8 cellular contexts compared by ENCODE assay signal in genomic region chr15:67080900-67081431, GRCh38. TPM values are rescaled to one million over a fixed set of nuclear protein-coding genes. Genes with fewer than 3 reads are reported as not detected.
DNase-seq lines count a peak whose midpoint lies in the region; ATAC-seq and TF ChIP-seq lines count a peak whose summit lies in the region.

No MANE protein-coding gene starts in this region.

- peaks cover 99% of the 10 kb centered on the region for H3K4me1 Mint-ChIP-seq in activated B cell treated with CpG ODN at 0.5 μM for 24 hours
- H3K4me1 Mint-ChIP-seq in natural killer cell treated with Interleukin-12 subunit alpha and Interleukin-12 subunit beta and Interleukin-15 and Interleukin-18, amount 100 ng/mL, for 72 hours (ENCODE audit: low read depth in 2 of 2) = peaks cover 72 to 78% of the 10 kb centered on the region in 2 donors

- CTCF ChIA-PET in activated B cell treated with CpG ODN at 0.5 μM for 24 hours (lab: Charles Lee) = interaction anchor here (0.6 to 7.8 kb wide), 20 partner anchors 10 to 352 kb away, joined by 3 to 70 read pairs (median 6); partner anchors contain the start of gene SMAD3

- H3K14ac ChIP-seq in neuronal stem cell (ENCODE audit: low read length) = no peak overlapping the region

- no peaks in the 10 kb centered on the region for H3K9me3 Mint-ChIP-seq in activated B cell treated with CpG ODN at 0.5 μM for 24 hours
- no peaks in the 10 kb centered on the region for H3K9me3 Mint-ChIP-seq in natural killer cell treated with Interleukin-12 subunit alpha and Interleukin-12 subunit beta and Interleukin-15 and Interleukin-18, amount 100 ng/mL, for 72 hours

- no peak overlapping the region for H2BK5ac ChIP-seq in neuronal stem cell (ENCODE audit: low read length)

- H3K27me3 Mint-ChIP-seq in activated B cell treated with CpG ODN at 0.5 μM for 24 hours = no peaks in the 10 kb centered on the region
- H3K27me3 Mint-ChIP-seq in natural killer cell treated with Interleukin-12 subunit alpha and Interleukin-12 subunit beta and Interleukin-15 and Interleukin-18, amount 100 ng/mL, for 72 hours = no peaks in the 10 kb centered on the region

- H3K18ac ChIP-seq in neuronal stem cell (ENCODE audit: low read length) = no peak overlapping the region

- peak overlapping the region; percentile 95 for H3K27ac Mint-ChIP-seq in activated B cell treated with CpG ODN at 0.5 μM for 24 hours
- H3K27ac Mint-ChIP-seq in natural killer cell treated with Interleukin-12 subunit alpha and Interleukin-12 subunit beta and Interleukin-15 and Interleukin-18, amount 100 ng/mL, for 72 hours = peak overlapping the region; percentile 77 to 78

- no peak overlapping the region for H3K4ac ChIP-seq in neuronal stem cell (ENCODE audit: low read length)

- ATAC-seq in GM21367 (IDR thresholded peaks at IDR 0.05; ENCODE audit: unreplicated experiment) = peak; percentile 36
- peak; percentile 70 for ATAC-seq in activated B cell treated with CpG ODN at 0.5 μM for 24 hours (ENCODE audit: low read depth)
- ATAC-seq in natural killer cell treated with Interleukin-12 subunit alpha and Interleukin-12 subunit beta and Interleukin-15 and Interleukin-18, amount 100 ng/mL, for 72 hours = peak in 1 of 2 donors; percentile 61

- no peak overlapping the region for H2BK15ac ChIP-seq in neuronal stem cell (ENCODE audit: low read length)

- peaks cover 11% of the 10 kb centered on the region for H3K79me1 ChIP-seq in neuronal stem cell (ENCODE audit: low read depth, low read length)

- H3K9me3 ChIP-seq in neuronal stem cell (replicated peaks in 1 of 2; ENCODE audit: control insufficient read depth in 2 of 2, insufficient read depth in 1 of 2, low read depth in 1 of 2, low read length in 2 of 2) = peaks cover 0 to 7% of the 10 kb centered on the region in 2 donors

- H3K9ac ChIP-seq in neuronal stem cell (ENCODE audit: low read depth, low read length, poor library complexity) = no peak overlapping the region

- DNase-seq in COLO829 (ENCODE audit: low spot score) (peak; percentile 48), HUDEP-2 (lab: John Stamatoyannopoulos, UW; ENCODE audit: unreplicated experiment in 76 of 76) (peak in 67 of 76 experiments; percentile 15 to 75 (median 49)), activated B cell treated with CpG ODN at 0.5 μM for 24 hours (peak; percentile 69), epithelial cell of prostate (ENCODE audit: low read depth, low spot score) (no peak), GOT3 (lab: John Stamatoyannopoulos, UW) (no peak), neuronal stem cell (ENCODE audit: low spot score) (no peak)
- no peak for DNase-seq in natural killer cell treated with Interleukin-12 subunit alpha and Interleukin-12 subunit beta and Interleukin-15 and Interleukin-18, amount 100 ng/mL, for 72 hours (ENCODE audit: low spot score)

- H3K36me3 Mint-ChIP-seq in activated B cell treated with CpG ODN at 0.5 μM for 24 hours (ENCODE audit: low read depth) = peaks cover 28% of the 10 kb centered on the region
- no peaks in the 10 kb centered on the region for H3K36me3 Mint-ChIP-seq in natural killer cell treated with Interleukin-12 subunit alpha and Interleukin-12 subunit beta and Interleukin-15 and Interleukin-18, amount 100 ng/mL, for 72 hours

- no peak overlapping the region for H2AK5ac ChIP-seq in neuronal stem cell (ENCODE audit: low read depth, low read length)

- no peak overlapping the region for H2BK12ac ChIP-seq in neuronal stem cell (ENCODE audit: low read length)

- no peak overlapping the region for H3K4me3 ChIP-seq in neuronal stem cell (ENCODE audit: low read length in 2 of 2)

- no CpG with 5 or more reads among the region's 10 CpGs for WGBS in neuronal stem cell (ENCODE audit: extremely low coverage in 2 of 2, insufficient read length in 2 of 2, insufficient replicate concordance in 1 of 2), 2 donors

- no peaks in the 10 kb centered on the region for H3K27me3 ChIP-seq in neuronal stem cell (ENCODE audit: control insufficient read depth in 3 of 3, insufficient read depth in 3 of 3, low read depth in 1 of 3, low read length in 3 of 3)

- H4K91ac ChIP-seq in neuronal stem cell (ENCODE audit: low read depth, low read length, poor library complexity) = no peak overlapping the region

- POLR2A ChIA-PET in activated B cell treated with CpG ODN at 0.5 μM for 24 hours (lab: Charles Lee) = interaction anchor here (0.5 to 36.9 kb wide), 20 partner anchors 11 to 985 kb away, joined by 3 to 1703 read pairs (median 3); partner anchors contain the start of genes AAGAB, IQCH and SMAD3

- peaks cover 0 to 15% of the 10 kb centered on the region in 2 donors for H3K4me1 ChIP-seq in neuronal stem cell (ENCODE audit: control insufficient read depth in 2 of 2, insufficient read depth in 1 of 2, low read depth in 1 of 2, low read length in 2 of 2)

- peaks cover 0 to 76% of the 10 kb centered on the region in 2 donors for H3K36me3 ChIP-seq in neuronal stem cell (replicated peaks in 1 of 2; ENCODE audit: control insufficient read depth in 2 of 2, insufficient read depth in 2 of 2, low read length in 2 of 2)

- no peak overlapping the region for H3K4me2 ChIP-seq in neuronal stem cell (ENCODE audit: insufficient read depth, low read length, poor library complexity, severe bottlenecking)

- no peak overlapping the region for H4K8ac ChIP-seq in neuronal stem cell (ENCODE audit: low read depth, low read length)

- no peak overlapping the region for H2AFZ ChIP-seq in neuronal stem cell (ENCODE audit: low read length)

- TF ChIP-seq CTCF in activated B cell treated with CpG ODN at 0.5 μM for 24 hours (IDR thresholded peaks at IDR 0.05) = no peak

- H2BK120ac ChIP-seq in neuronal stem cell (ENCODE audit: low read depth, low read length) = no peak overlapping the region

- no peak overlapping the region for H3K23ac ChIP-seq in neuronal stem cell (ENCODE audit: low read depth, low read length, poor library complexity)

- H3K27ac ChIP-seq in epithelial cell of prostate (peak overlapping the region; percentile 13), neuronal stem cell (replicated peaks; ENCODE audit: low read length) (no peak overlapping the region)

- intact Hi-C loops in activated B cell treated with CpG ODN at 0.5 μM for 24 hours (cut with micrococcal nuclease) = loop anchor here (1.0 to 10.0 kb wide), 14 partner anchors 12 to 464 kb away; partner anchors contain the start of genes AAGAB, IQCH, MAP2K5 and SMAD3

- peak overlapping the region; percentile 76 for H3K4me3 Mint-ChIP-seq in activated B cell treated with CpG ODN at 0.5 μM for 24 hours
- peak overlapping the region; percentile 45 for H3K4me3 Mint-ChIP-seq in natural killer cell treated with Interleukin-12 subunit alpha and Interleukin-12 subunit beta and Interleukin-15 and Interleukin-18, amount 100 ng/mL, for 72 hours

RNA-seq across cellular contexts. Expression of gene SMAD3, which starts 15.6 kb away (rescaled TPM):
- total RNA-seq in activated B cell treated with CpG ODN at 0.5 μM for 24 hours = 85.9 and 118 TPM in 2 replicates
- total RNA-seq in natural killer cell treated with Interleukin-12 subunit alpha and Interleukin-12 subunit beta and Interleukin-15 and Interleukin-18, amount 100 ng/mL, for 72 hours = 10 to 100 TPM; 13.5 to 47.4 TPM
- polyA plus RNA-seq in neuronal stem cell (2013, experiment 1 of 2) = 32.6 TPM
- polyA plus RNA-seq in neuronal stem cell (2013, experiment 2 of 2) = 32.9 TPM

Comparison
In these comparisons a context has a peak if more than half of its experiments do, and no peak if none do; other contexts are left out.
1. DNase-seq: peak in COLO829 (single experiment), HUDEP-2 (67 of 76) and activated B cell treated with CpG ODN at 0.5 μM for 24 hours (single experiment); none in epithelial cell of prostate (single experiment), natural killer cell treated with Interleukin-12 subunit alpha and Interleukin-12 subunit beta and Interleukin-15 and Interleukin-18, amount 100 ng/mL, for 72 hours (single experiment), GOT3 (single experiment) and neuronal stem cell (single experiment).